ENCODE assay signal across 8 cellular contexts in genomic region chr4:102825261-102826071, GRCh38. TPM values are rescaled to one million over a fixed set of nuclear protein-coding genes. Genes with fewer than 3 reads are reported as not detected.
DNase-seq lines count a peak whose midpoint lies in the region; ATAC-seq and TF ChIP-seq lines count a peak whose summit lies in the region.

No MANE protein-coding gene starts in this region.

- TF ChIP-seq POLR2A in ovary (IDR thresholded peaks at IDR 0.05) = peak; percentile 8

- no peak for TF ChIP-seq CTCF in foreskin fibroblast (IDR thresholded peaks at IDR 0.05; ENCODE audit: low read depth, low read length)
- no peak for TF ChIP-seq CTCF in ovary (IDR thresholded peaks at IDR 0.05)

- ATAC-seq in activated T-cell treated with anti-CD3 and anti-CD28 coated beads, Interleukin-2, amount 50 U/mL, for 4 hours = no peak
- ATAC-seq in GM21515 (IDR thresholded peaks at IDR 0.05; ENCODE audit: unreplicated experiment) = no peak

- no peaks in the 10 kb centered on the region for H3K27me3 Mint-ChIP-seq in activated T-cell treated with anti-CD3 and anti-CD28 coated beads, Interleukin-2, amount 50 U/mL, for 4 hours (ENCODE audit: low read depth)

- H3K4me3 ChIP-seq in foreskin fibroblast (ENCODE audit: low read depth in 1 of 2, low read length in 2 of 2) = peak overlapping the region; percentile 54 to 90
- peak overlapping the region; percentile 93 for H3K4me3 ChIP-seq in ovary

- no peaks in the 10 kb centered on the region for H3K9me3 Mint-ChIP-seq in activated T-cell treated with anti-CD3 and anti-CD28 coated beads, Interleukin-2, amount 50 U/mL, for 4 hours

- no peaks in the 10 kb centered on the region for H3K9me3 ChIP-seq in ovary

- peak; percentile 16 for DNase-seq in AG08395 (ENCODE audit: low spot score)
- DNase-seq in GM04503 (ENCODE audit: low read depth) = peak; percentile 50
- peak; percentile 35 for DNase-seq in NCI-H460 (ENCODE audit: extremely low read depth, low read depth)
- peak; percentile 20 for DNase-seq in activated T-cell treated with anti-CD3 and anti-CD28 coated beads, Interleukin-2, amount 50 U/mL, for 4 hours
- peak; percentile 47 to 73 for DNase-seq in foreskin fibroblast
- DNase-seq in ovary = peak in 3 of 5 donors; percentile 12 to 51 (median 23)
- no peak for DNase-seq in epidermal melanocyte (ENCODE audit: insufficient read length, low spot score)

- no peak for TF ChIP-seq EP300 in ovary (IDR thresholded peaks at IDR 0.05)

- H3K36me3 ChIP-seq in ovary = no peaks in the 10 kb centered on the region

- peak overlapping the region; percentile 99 to 100 for H3K27ac ChIP-seq in ovary

- H3K4me1 ChIP-seq in ovary (ENCODE audit: insufficient read depth) = no peaks in the 10 kb centered on the region

- intact Hi-C loops in ovary (cut with DNase I) = loop anchor here in 2 of 4 donors (2.0 to 5.0 kb wide), 2 partner anchors 43 to 323 kb away; partner anchors contain the start of genes CISD2 (in 1 of the 2) and NFKB1 (in 1 of the 2)

- peaks cover 22% of the 10 kb centered on the region for H3K36me3 Mint-ChIP-seq in activated T-cell treated with anti-CD3 and anti-CD28 coated beads, Interleukin-2, amount 50 U/mL, for 4 hours (ENCODE audit: insufficient read depth)

- peaks cover 44% of the 10 kb centered on the region for H3K4me1 Mint-ChIP-seq in activated T-cell treated with anti-CD3 and anti-CD28 coated beads, Interleukin-2, amount 50 U/mL, for 4 hours (ENCODE audit: low read depth)

- H3K27me3 ChIP-seq in ovary = no peaks in the 10 kb centered on the region

- H3K4me3 Mint-ChIP-seq in activated T-cell treated with anti-CD3 and anti-CD28 coated beads, Interleukin-2, amount 50 U/mL, for 4 hours = no peak overlapping the region

- WGBS in ovary, 3 donors = 0% methylated on average over 23 of the region's 23 CpGs

RNA-seq across cellular contexts. Expression of gene UBE2D3, which starts 1.9 kb away (rescaled TPM):
- 521 and 567 TPM in 2 replicates for total RNA-seq in NCI-H460 (2014; rRNA removed; shearing (Covaris generic))
- polyA plus RNA-seq in NCI-H460 (2014; cell fraction: nucleus; rRNA removed) = 279 and 301 TPM in 2 replicates
- total RNA-seq in activated T-cell treated with anti-CD3 and anti-CD28 coated beads, Interleukin-2, amount 50 U/mL, for 4 hours = 100 to 1,000 TPM; 575 to 579 (median 577) TPM
- 100 to 1,000 TPM; 211 to 336 (median 258) TPM for total RNA-seq in ovary
- polyA plus RNA-seq in ovary = 100 to 1,000 TPM; 163 to 347 TPM

RNA-seq across cellular contexts. Expression of gene CISD2, which starts 43.3 kb away (rescaled TPM):
- total RNA-seq in NCI-H460 (2014; rRNA removed; shearing (Covaris generic)) = 73.1 and 76.7 TPM in 2 replicates
- polyA plus RNA-seq in NCI-H460 (2014; cell fraction: nucleus; rRNA removed) = 52.4 and 59.4 TPM in 2 replicates
- 10 to 100 TPM; 29.0 to 36.9 (median 29.1) TPM for total RNA-seq in activated T-cell treated with anti-CD3 and anti-CD28 coated beads, Interleukin-2, amount 50 U/mL, for 4 hours
- total RNA-seq in ovary = 10 to 100 TPM in 6 of 7 donors, 1 to 10 TPM in 1; 7.9 to 22.7 (median 19.1) TPM
- polyA plus RNA-seq in ovary = 10 to 100 TPM; 13.6 to 27.1 TPM
